27 cellular contexts compared by ENCODE assay signal in genomic region chr1:11774753-11775152, GRCh38. TPM values are rescaled to one million over a fixed set of nuclear protein-coding genes. Genes with fewer than 3 reads are reported as not detected.
"Had no signal": no experiment of that assay in that cellular context is flagged by ENCODE, and none has a peak within 500 bp of the region (broad histone marks: within the 10 kb centered on the region; RNA-seq: fewer than 3 reads in every experiment).

No MANE protein-coding gene starts in this region.

- H3K27me3 ChIP-seq: esophagus squamous epithelium, gastrocnemius medialis, left lung had no signal

- FAIRE-seq: colon, endometrium, islet of Langerhans, keratinocyte had no signal

- DNase-seq: cortex of kidney; effector CD8-positive, alpha-beta T cell; effector memory CD8-positive, alpha-beta T cell; endodermal cell; erythroblast; esophagus squamous epithelium; foreskin fibroblast; foreskin melanocyte; gastrocnemius medialis; glutamatergic neuron; head of caudate nucleus; hippocampal formation; left lung; left ventricle myocardium superior; lower lobe of right lung; mesenchymal stem cell had no signal

- H3K9me3 ChIP-seq: esophagus squamous epithelium, gastrocnemius medialis, left lung, lower lobe of right lung, mucosa of descending colon had no signal

- ATAC-seq: effector memory CD8-positive, alpha-beta T cell; esophagus mucosa; gastrocnemius medialis; left cardiac atrium; left lung; left ventricle myocardium superior; lower lobe of right lung; mucosa of descending colon had no signal

- H3K4me3 ChIP-seq: esophagus squamous epithelium, gastrocnemius medialis, left lung, lower lobe of right lung, mucosa of descending colon had no signal

- H3K27ac ChIP-seq: epithelial cell of prostate, esophagus squamous epithelium, gastrocnemius medialis, left lung, lower lobe of right lung had no signal

- H3K4me1 ChIP-seq: esophagus squamous epithelium, gastrocnemius medialis, left lung, lower lobe of right lung had no signal

- H3K36me3 ChIP-seq: esophagus squamous epithelium, gastrocnemius medialis, left lung, lower lobe of right lung had no signal

RNA-seq across cellular contexts. Expression of gene C1orf167, which starts 12.8 kb away (rescaled TPM):
- total RNA-seq: cerebellum, glomerular endothelial cell, kidney epithelial cell had no signal
- polyA plus RNA-seq: keratinocyte had no signal
